In the genomic region with DNA sequence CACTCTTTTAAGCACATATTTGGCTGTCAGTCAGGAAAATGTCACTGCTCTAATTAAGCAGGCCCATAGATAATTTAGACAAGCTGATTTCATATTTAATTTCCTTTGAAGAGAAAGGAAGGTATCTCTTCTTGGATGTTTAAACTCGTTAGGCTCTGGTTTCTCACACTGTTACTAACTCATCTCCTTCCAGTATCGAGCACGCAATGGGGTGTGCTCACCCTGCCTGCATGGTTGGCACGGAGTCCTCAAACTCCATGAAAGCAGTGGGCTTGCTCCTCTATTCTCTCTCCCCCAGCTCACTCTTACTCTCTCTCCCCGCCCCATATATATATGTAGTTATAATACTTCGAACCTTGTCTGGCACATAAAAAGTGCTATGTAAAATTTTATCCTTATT, we compare ENCODE assay signal across 22 cellular contexts.
A peak's percentile ranks its signal among the peaks of the same experiment; 100 is the strongest.
DNase-seq lines count a peak whose midpoint lies in the region; ATAC-seq and TF ChIP-seq lines count a peak whose summit lies in the region.
"Had no signal": no experiment of that assay in that cellular context is flagged by ENCODE, and none has a peak within 500 bp of the region (broad histone marks: within the 10 kb centered on the region; RNA-seq: fewer than 3 reads in every experiment).

No MANE protein-coding gene starts in this region.

- H3K9ac ChIP-seq in HCT116 (ENCODE audit: low read length): no peak overlapping the region
- H3K9ac ChIP-seq in mesenchymal stem cell (ENCODE audit: low read length): no peak overlapping the region
- H3K9ac ChIP-seq: BLaER1 had no signal

- TF ChIP-seq POLR2A in HCT116 (IDR thresholded peaks at IDR 0.05; ENCODE audit: borderline replicate concordance, extremely low read depth, insufficient read depth, insufficient read length): no peak
- no peak for TF ChIP-seq POLR2A in esophagus squamous epithelium (IDR thresholded peaks at IDR 0.05)
- no peak for TF ChIP-seq POLR2A in suprapubic skin (IDR thresholded peaks at IDR 0.05)

- H3K23ac ChIP-seq in mesenchymal stem cell (ENCODE audit: low read length in 2 of 2): no peak overlapping the region

- no TSS peak for BruUV-seq in HCT116 (replicated peaks; lab: Mats Ljungman, UMichigan)

- no peaks in the 10 kb centered on the region for H3K27me3 ChIP-seq in HCT116 (ENCODE audit: insufficient read depth, low read length)
- H3K27me3 ChIP-seq in RWPE2 (ENCODE audit: insufficient read depth, poor library complexity, severe bottlenecking): no peaks in the 10 kb centered on the region
- H3K27me3 ChIP-seq in esophagus squamous epithelium: no peaks in the 10 kb centered on the region
- H3K27me3 ChIP-seq in suprapubic skin: no peaks in the 10 kb centered on the region
- H3K27me3 ChIP-seq in mesenchymal stem cell (ENCODE audit: control insufficient read depth in 1 of 2, insufficient read depth in 1 of 2, low read length in 2 of 2): peaks cover 0 to 4% of the 10 kb centered on the region in 2 experiments
- H3K27me3 ChIP-seq: BLaER1, gastrocnemius medialis, upper lobe of right lung had no signal

- H3K79me1 ChIP-seq in mesenchymal stem cell (replicated peaks; ENCODE audit: low read length, poor library complexity, severe bottlenecking): no peaks in the 10 kb centered on the region

- no peak overlapping the region for H2BK120ac ChIP-seq in mesenchymal stem cell (ENCODE audit: low read depth, low read length)

- no peak overlapping the region for H2BK12ac ChIP-seq in mesenchymal stem cell (ENCODE audit: low read length in 2 of 2)

- no peak overlapping the region for H2AK5ac ChIP-seq in mesenchymal stem cell (ENCODE audit: low read length, severe bottlenecking)

- no peak for ATAC-seq in HCT116
- ATAC-seq in RWPE2 (ENCODE audit: low read depth): peak; percentile 30; the same call in 2 of the 3 replicates
- no peak for ATAC-seq in sciatic nerve
- ATAC-seq: gastrocnemius medialis; natural killer cell treated with Interleukin-12 subunit alpha and Interleukin-12 subunit beta and Interleukin-15 and Interleukin-18, amount 100 ng/mL, for 72 hours; Right ventricle myocardium inferior; stimulated activated effector memory CD8-positive, alpha-beta T cell treated with anti-CD3 and anti-CD28 coated beads, Interleukin-12 subunit alpha, Interleukin-12 subunit beta, amount 100 ng/mL, for 72 hours had no signal

- no peak for TF ChIP-seq CTCF in HCT116 (IDR thresholded peaks at IDR 0.05 in 2 of 3, conservative IDR thresholded peaks at IDR 0.05 in 1 of 3; ENCODE audit: borderline replicate concordance in 1 of 3, insufficient read depth in 1 of 3, low read depth in 2 of 3, low read length in 2 of 3)
- no peak for TF ChIP-seq CTCF in RWPE2 (IDR thresholded peaks at IDR 0.05; ENCODE audit: poor library complexity, severe bottlenecking)
- TF ChIP-seq CTCF in esophagus squamous epithelium (IDR thresholded peaks at IDR 0.05): no peak
- no peak for TF ChIP-seq CTCF in suprapubic skin (IDR thresholded peaks at IDR 0.05)

- peaks cover 0 to 11% of the 10 kb centered on the region in 2 experiments; a peak in 2 of 4 replicates for H3K4me1 ChIP-seq in HCT116 (ENCODE audit: control insufficient read depth in 1 of 2, insufficient read depth in 2 of 2, low read length in 2 of 2)
- peaks cover 18% of the 10 kb centered on the region for H3K4me1 ChIP-seq in RWPE2 (ENCODE audit: insufficient read depth, poor library complexity, severe bottlenecking)
- peaks cover 7 to 62% (median 14%) of the 10 kb centered on the region in 3 donors for H3K4me1 ChIP-seq in esophagus squamous epithelium
- peaks cover 25% of the 10 kb centered on the region for H3K4me1 ChIP-seq in suprapubic skin
- no peaks in the 10 kb centered on the region for H3K4me1 ChIP-seq in mesenchymal stem cell (ENCODE audit: control insufficient read depth, insufficient read depth, low read depth, low read length)
- H3K4me1 ChIP-seq: upper lobe of right lung had no signal

- H3K9me3 ChIP-seq in HCT116 (ENCODE audit: control insufficient read depth in 1 of 2, insufficient read depth in 1 of 2, low read depth in 1 of 2, low read length in 2 of 2): no peaks in the 10 kb centered on the region
- H3K9me3 ChIP-seq in RWPE2 (ENCODE audit: severe bottlenecking): no peaks in the 10 kb centered on the region
- no peaks in the 10 kb centered on the region for H3K9me3 ChIP-seq in esophagus squamous epithelium
- H3K9me3 ChIP-seq in suprapubic skin: no peaks in the 10 kb centered on the region
- H3K9me3 ChIP-seq in mesenchymal stem cell (ENCODE audit: control insufficient read depth, low read length): no peaks in the 10 kb centered on the region
- H3K9me3 ChIP-seq: gastrocnemius medialis, upper lobe of right lung had no signal

- POLR2A ChIA-PET in HCT116 (lab: Charles Lee): no interaction called here

- no peak overlapping the region for H4K91ac ChIP-seq in mesenchymal stem cell (ENCODE audit: low read length)

- H3K4me2 ChIP-seq in HCT116 (ENCODE audit: low read length): peak overlapping the region; percentile 58
- no peak overlapping the region for H3K4me2 ChIP-seq in mesenchymal stem cell (ENCODE audit: low read length, poor library complexity, severe bottlenecking)

- H3K4ac ChIP-seq in mesenchymal stem cell (ENCODE audit: low read depth in 1 of 2, low read length in 2 of 2): no peak overlapping the region

- H3K4me3 ChIP-seq in HCT116 (replicated peaks in 1 of 2; ENCODE audit: low read depth in 1 of 2, low read length in 2 of 2) (no peak overlapping the region), RWPE2 (ENCODE audit: severe bottlenecking) (no peak overlapping the region), esophagus squamous epithelium (peak overlapping the region in 2 of 4 donors; percentile 2 to 12), suprapubic skin (no peak overlapping the region), mesenchymal stem cell (ENCODE audit: insufficient read depth in 1 of 2, low read depth in 1 of 2, low read length in 2 of 2) (no peak overlapping the region)
- H3K4me3 ChIP-seq: BLaER1, gastrocnemius medialis, lung, upper lobe of right lung had no signal

- H4K8ac ChIP-seq in mesenchymal stem cell (ENCODE audit: low read length): no peak overlapping the region

- no peaks in the 10 kb centered on the region for H4K20me1 ChIP-seq in HCT116 (ENCODE audit: insufficient read depth)
- H4K20me1 ChIP-seq: BLaER1 had no signal

- CTCF ChIA-PET in HCT116 (lab: Charles Lee): interaction anchor here (1.0 to 1.7 kb wide), 2 partner anchors 11 to 14 kb away, joined by 3 to 4 read pairs; no protein-coding TSS in a partner anchor

- no peak overlapping the region for H2BK5ac ChIP-seq in mesenchymal stem cell (ENCODE audit: low read depth, low read length, poor library complexity, severe bottlenecking)

- 41 to 56% methylated on average over 6 of the region's 6 CpGs for WGBS in esophagus squamous epithelium, 2 donors
- WGBS in suprapubic skin: 39% methylated on average over 6 of the region's 6 CpGs
- 90% methylated on average over 3 of the region's 6 CpGs for WGBS in mesenchymal stem cell

- intact Hi-C loops in HCT116 (cut with micrococcal nuclease) (loop anchor here (10.0 kb wide), 2 partner anchors 1295 to 1945 kb away; no protein-coding TSS in a partner anchor), esophagus squamous epithelium (cut with DNase I) (no loop called here), sciatic nerve (cut with DNase I) (no loop called here)

- H3K9me2 ChIP-seq in HCT116 (ENCODE audit: insufficient read depth): 0 out of 2 replicates have a peak, but pooled peaks cover 2% of the 10 kb centered on the region

- DNase-seq in HCT116 (ENCODE audit: low read depth, low spot score) (no peak), RWPE2 (ENCODE audit: low spot score) (no peak), esophagus squamous epithelium (lab: John Stamatoyannopoulos, UW) (no peak), suprapubic skin (ENCODE audit: low spot score in 2 of 2) (no peak), mesenchymal stem cell (no peak), sciatic nerve (ENCODE audit: low spot score) (no peak), glomerular visceral epithelial cell (ENCODE audit: extremely low spot score) (no peak)
- DNase-seq: activated CD4-positive, alpha-beta memory T cell treated with anti-CD3 and anti-CD28 coated beads, Interleukin-2, amount 10 ng/mL, durations not matched to agents 7 days and 5 days; activated CD4-positive, CD25-positive, alpha-beta regulatory T cell treated with anti-CD3 and anti-CD28 coated beads, Interleukin-2, amount 50 U/mL, for 72 hours; activated naive CD4-positive, alpha-beta T cell treated with anti-CD3 and anti-CD28 coated beads for 36 hours; gastrocnemius medialis; H9; NCI-H1436; NCI-H2081 treated with DMSO at 0.1 percent for 48 hours; NCI-H748 treated with DMSO at 0.1 percent for 48 hours; occipital lobe; upper lobe of right lung had no signal

- no peak overlapping the region for H3K14ac ChIP-seq in mesenchymal stem cell (ENCODE audit: low read length in 2 of 2)

- TF ChIP-seq RAD21 in HCT116 (IDR thresholded peaks at IDR 0.05; ENCODE audit: low read depth): no peak

- peak overlapping the region; percentile 86 for H2AFZ ChIP-seq in HCT116 (ENCODE audit: low read depth, low read length, poor library complexity, severe bottlenecking)
- H2AFZ ChIP-seq in mesenchymal stem cell (ENCODE audit: low read depth, low read length): no peak overlapping the region

- no peak overlapping the region for H2BK15ac ChIP-seq in mesenchymal stem cell (ENCODE audit: low read depth, poor library complexity, severe bottlenecking)

- H3K18ac ChIP-seq in mesenchymal stem cell (ENCODE audit: low read depth in 1 of 2, low read length in 2 of 2): no peak overlapping the region

- RAD21 ChIA-PET in HCT116 (lab: Charles Lee; ENCODE audit: low non-redundant PET in 1 of 2, low total read pairs in 2 of 2, uncharacterized antibody in 2 of 2, unreplicated experiment in 2 of 2): no interaction called here

- H3K36me3 ChIP-seq in HCT116 (ENCODE audit: control insufficient read depth in 1 of 2, insufficient read depth in 2 of 2, low read length in 2 of 2) (no peaks in the 10 kb centered on the region), RWPE2 (ENCODE audit: low read depth) (no peaks in the 10 kb centered on the region), esophagus squamous epithelium (no peaks in the 10 kb centered on the region), suprapubic skin (no peaks in the 10 kb centered on the region), mesenchymal stem cell (ENCODE audit: control insufficient read depth in 1 of 2, insufficient read depth in 2 of 2, low read depth in 1 of 2, low read length in 2 of 2) (no peaks in the 10 kb centered on the region)
- H3K36me3 ChIP-seq: BLaER1, upper lobe of right lung had no signal

- H3K27ac ChIP-seq in HCT116 (ENCODE audit: low read depth, low read length) (no peak overlapping the region), RWPE2 (ENCODE audit: poor library complexity, severe bottlenecking) (peak overlapping the region; percentile 92), esophagus squamous epithelium (peak overlapping the region; percentile 77 to 89 (median 87)), suprapubic skin (peak overlapping the region; percentile 81), mesenchymal stem cell (ENCODE audit: low read length, poor library complexity, severe bottlenecking) (no peak overlapping the region)
- H3K27ac ChIP-seq: BLaER1, gastrocnemius medialis, upper lobe of right lung had no signal

- H3K79me2 ChIP-seq in HCT116 (ENCODE audit: insufficient read depth, low read length): no peaks in the 10 kb centered on the region

- TF ChIP-seq EP300 in suprapubic skin (IDR thresholded peaks at IDR 0.05): no peak

TF ChIP-seq in HCT116, 20 proteins besides CTCF, POLR2A, EP300 and RAD21:
- TF ChIP-seq SRF (IDR thresholded peaks at IDR 0.05; ENCODE audit: low read depth) (no peak), ZNF274 (IDR thresholded peaks at IDR 0.05; ENCODE audit: low read depth, low read length) (no peak)

Comparison
In these comparisons a context has a peak if more than half of its experiments do, and no peak if none do; other contexts are left out.
1. H3K27ac ChIP-seq: peak in RWPE2 (single experiment), esophagus squamous epithelium (4 of 4) and suprapubic skin (single experiment); none in HCT116 (single experiment) and mesenchymal stem cell (single experiment).